In the genomic region with DNA sequence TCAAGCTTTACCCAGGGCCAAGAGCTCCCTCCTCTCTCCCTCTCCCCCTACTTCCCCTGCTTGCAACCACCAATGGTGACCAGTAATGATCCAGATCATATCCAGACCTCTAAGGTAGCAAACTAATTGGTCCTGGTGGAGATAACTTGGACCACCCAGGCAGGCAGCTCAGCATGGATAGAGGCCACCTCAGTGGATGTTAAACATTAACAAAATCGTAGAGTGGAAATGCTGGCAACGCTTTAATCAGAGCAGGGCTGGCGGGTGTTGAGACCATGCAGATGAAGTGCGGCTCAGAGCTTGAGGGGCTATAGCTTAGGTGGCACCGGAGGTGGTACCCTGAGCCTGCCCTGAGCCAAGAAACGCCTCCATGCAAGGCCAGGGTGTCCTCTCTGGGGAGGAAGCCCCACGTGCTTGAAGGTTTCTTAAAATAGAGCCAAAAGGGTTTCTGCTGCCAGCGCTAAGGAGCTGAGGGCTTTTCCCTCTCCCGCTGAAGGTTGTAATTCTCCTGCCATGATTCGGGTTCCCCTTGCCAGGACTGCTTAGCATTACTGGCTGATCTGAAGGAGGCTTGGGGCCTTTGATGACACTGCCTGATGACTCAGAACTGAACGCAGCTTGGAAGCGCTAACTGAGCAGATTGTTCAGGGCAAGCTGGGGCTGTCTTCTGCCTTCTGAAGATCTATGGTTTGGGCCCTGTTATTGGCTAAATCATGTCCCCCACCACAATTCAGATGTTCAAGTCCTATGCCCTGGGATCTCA, we compare ENCODE assay signal across 9 cellular contexts.
DNase-seq lines count a peak whose midpoint lies in the region; ATAC-seq and TF ChIP-seq lines count a peak whose summit lies in the region.
"Had no signal": no experiment of that assay in that cellular context is flagged by ENCODE, and none has a peak within 500 bp of the region (broad histone marks: within the 10 kb centered on the region; RNA-seq: fewer than 3 reads in every experiment).

No MANE protein-coding gene starts in this region.

- H3K36me3 Mint-ChIP-seq in progenitor cell of endocrine pancreas (ENCODE audit: insufficient read depth): no peaks in the 10 kb centered on the region

- DNase-seq in EL: peak; percentile 52
- DNase-seq in dedifferentiated amniotic fluid mesenchymal stem cell (ENCODE audit: extremely low spot score): peak; percentile 23
- DNase-seq in progenitor cell of endocrine pancreas (ENCODE audit: low spot score, unreplicated experiment): no peak
- no peak for DNase-seq in NCI-H510A treated with DMSO at 0.1 percent for 48 hours (lab: John Stamatoyannopoulos, UW)
- no peak for DNase-seq in NCI-H1417 (lab: John Stamatoyannopoulos, UW)
- no peak for DNase-seq in GM10266 (ENCODE audit: extremely low spot score)
- DNase-seq: activated CD8-positive, alpha-beta T cell treated with anti-CD3 and anti-CD28 coated beads, Interleukin-2, amount 10 ng/mL, durations not matched to agents 7 days and 5 days; NCI-H1092 treated with DMSO at 0.1 percent for 48 hours had no signal

- ATAC-seq in HG03442 (IDR thresholded peaks at IDR 0.05; ENCODE audit: unreplicated experiment): peak; percentile 72
- ATAC-seq: activated CD8-positive, alpha-beta T cell treated with anti-CD3 and anti-CD28 coated beads, Interleukin-2, amount 10 ng/mL, durations not matched to agents 7 days and 5 days had no signal

- TF ChIP-seq CTCF in progenitor cell of endocrine pancreas (IDR thresholded peaks at IDR 0.05; ENCODE audit: unreplicated experiment): no peak
- no peak for TF ChIP-seq CTCF in GM10266 (IDR thresholded peaks at IDR 0.05; ENCODE audit: control insufficient read depth, insufficient read depth, low read depth, missing control alignments)

- peak overlapping the region; percentile 21 for H3K27ac Mint-ChIP-seq in progenitor cell of endocrine pancreas
- H3K27ac Mint-ChIP-seq: activated CD8-positive, alpha-beta T cell treated with anti-CD3 and anti-CD28 coated beads, Interleukin-2, amount 10 ng/mL, durations not matched to agents 7 days and 5 days had no signal

- no peaks in the 10 kb centered on the region for H3K27me3 Mint-ChIP-seq in progenitor cell of endocrine pancreas

- peaks cover 15% of the 10 kb centered on the region for H3K9me3 Mint-ChIP-seq in progenitor cell of endocrine pancreas (ENCODE audit: low read depth)

- H3K4me1 Mint-ChIP-seq in progenitor cell of endocrine pancreas (ENCODE audit: low read depth): peaks cover 4% of the 10 kb centered on the region

- no peak overlapping the region for H3K4me3 Mint-ChIP-seq in progenitor cell of endocrine pancreas (ENCODE audit: low read depth)
- H3K4me3 Mint-ChIP-seq: activated CD8-positive, alpha-beta T cell treated with anti-CD3 and anti-CD28 coated beads, Interleukin-2, amount 10 ng/mL, durations not matched to agents 7 days and 5 days had no signal

Comparison
In these comparisons a context has a peak if more than half of its experiments do, and no peak if none do; other contexts are left out.
1. DNase-seq: peak in EL (single experiment) and dedifferentiated amniotic fluid mesenchymal stem cell (single experiment); none in progenitor cell of endocrine pancreas (single experiment), NCI-H510A treated with DMSO at 0.1 percent for 48 hours (single experiment), NCI-H1417 (0 of 3) and GM10266 (single experiment).